Comparison of ENCODE assay signal across 30 cellular contexts in the genomic region with DNA sequence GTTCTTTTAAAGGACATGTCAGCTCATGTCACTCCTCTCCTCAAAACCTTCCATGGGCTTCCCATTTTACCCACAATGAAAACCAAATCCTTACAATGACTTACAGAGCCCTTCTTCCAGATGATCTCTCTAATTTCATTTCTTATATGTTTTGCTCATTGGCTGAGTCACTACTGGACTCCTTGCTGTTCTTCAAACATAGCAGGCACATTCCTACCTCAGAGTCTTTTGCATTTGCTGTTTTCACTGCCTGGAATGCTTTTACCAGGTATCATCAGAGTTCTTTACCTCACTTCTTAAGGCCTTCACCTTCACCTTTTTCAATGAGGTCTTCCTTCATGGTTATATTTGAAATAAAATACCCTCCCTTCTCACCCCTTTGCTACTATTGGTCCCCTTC. TPM values are rescaled to one million over a fixed set of nuclear protein-coding genes. Genes with fewer than 3 reads are reported as not detected.
DNase-seq lines count a peak whose midpoint lies in the region; ATAC-seq, FAIRE-seq and TF ChIP-seq lines count a peak whose summit lies in the region.
"Had no signal": no experiment of that assay in that cellular context is flagged by ENCODE, and none has a peak within 500 bp of the region (broad histone marks: within the 10 kb centered on the region; RNA-seq: fewer than 3 reads in every experiment).

No MANE protein-coding gene starts in this region.

- no peaks in the 10 kb centered on the region for H3K4me1 ChIP-seq in cardiac muscle cell (ENCODE audit: low read depth)
- H3K4me1 ChIP-seq in heart left ventricle = no peaks in the 10 kb centered on the region
- H3K4me1 ChIP-seq in astrocyte (ENCODE audit: insufficient read depth, low read length) = peaks cover 6% of the 10 kb centered on the region
- H3K4me1 ChIP-seq in iPS-18a (ENCODE audit: control insufficient read depth, low read depth, low read length) = peaks cover 11% of the 10 kb centered on the region
- H3K4me1 ChIP-seq: lower lobe of right lung, pancreas, right atrium auricular region, tibial artery had no signal

- H3K79me2 ChIP-seq in astrocyte (ENCODE audit: insufficient read depth, low read length) = no peaks in the 10 kb centered on the region

- H3K36me3 ChIP-seq in cardiac muscle cell (peaks cover 12% of the 10 kb centered on the region), heart left ventricle (peaks cover 0 to 8% (median 0%) of the 10 kb centered on the region in 9 donors), astrocyte (ENCODE audit: insufficient read depth, low read length) (peaks cover 7% of the 10 kb centered on the region), iPS-18a (ENCODE audit: control insufficient read depth, low read depth, low read length) (peaks cover 26% of the 10 kb centered on the region)
- H3K36me3 ChIP-seq: lower lobe of right lung, pancreas, right atrium auricular region had no signal

- peak overlapping the region; percentile 20 for H3K27ac ChIP-seq in cardiac muscle cell
- H3K27ac ChIP-seq in heart left ventricle = no peak overlapping the region
- H3K27ac ChIP-seq in astrocyte (ENCODE audit: low read depth, low read length) = no peak overlapping the region
- peak overlapping the region; percentile 36 for H3K27ac ChIP-seq in iPS-18a (ENCODE audit: low read length)
- H3K27ac ChIP-seq: dorsolateral prefrontal cortex, lower lobe of right lung, pancreas, right atrium auricular region, tibial artery, VCaP had no signal

- H3K4me3 ChIP-seq in cardiac muscle cell = no peak overlapping the region
- no peak overlapping the region for H3K4me3 ChIP-seq in heart left ventricle
- no peak overlapping the region for H3K4me3 ChIP-seq in astrocyte (ENCODE audit: insufficient read depth, low read depth, low read length)
- no peak overlapping the region for H3K4me3 ChIP-seq in iPS-18a (ENCODE audit: low read length)
- H3K4me3 ChIP-seq: dorsolateral prefrontal cortex, GM12878, lower lobe of right lung, pancreas, right atrium auricular region, tibial artery had no signal

- H3K27me3 ChIP-seq in cardiac muscle cell (no peaks in the 10 kb centered on the region), heart left ventricle (no peaks in the 10 kb centered on the region), astrocyte (ENCODE audit: insufficient read depth, low read length) (no peaks in the 10 kb centered on the region), iPS-18a (ENCODE audit: control insufficient read depth, insufficient read depth, low read length) (no peaks in the 10 kb centered on the region)
- H3K27me3 ChIP-seq: dorsolateral prefrontal cortex, pancreas, right atrium auricular region, tibial artery had no signal

- no peak overlapping the region for H3K4me2 ChIP-seq in astrocyte (ENCODE audit: low read length)

- H3K9ac ChIP-seq in astrocyte (ENCODE audit: low read length) (no peak overlapping the region), iPS-18a (ENCODE audit: low read length) (no peak overlapping the region)

- ATAC-seq in heart left ventricle = no peak
- ATAC-seq: activated T-cell treated with anti-CD3 and anti-CD28 coated beads, Interleukin-2, amount 50 U/mL, for 4 hours; GM12878; HepG2; lower lobe of right lung; pancreas had no signal

- FAIRE-seq in astrocyte (lab: Jason Lieb, UNC) = no peak
- FAIRE-seq: GM12878, HepG2, pancreas had no signal

- H3K4me3 Mint-ChIP-seq in astrocyte (ENCODE audit: unreplicated experiment) (no peak overlapping the region), type B pancreatic cell (no peak overlapping the region)
- H3K4me3 Mint-ChIP-seq in activated T-helper 2 cell treated with anti-CD3 and anti-CD28 coated beads, Interferon-gamma antibody, Interleukin-2, Interleukin-4, amounts not matched to agents 10 μg/mL and 5 μg/mL and 100 μg/mL, durations not matched to agents 14 hours and 24 hours and 36 hours (ENCODE audit: low read depth) = no peak overlapping the region
- H3K4me3 Mint-ChIP-seq: activated CD4-positive, alpha-beta T cell treated with anti-CD3 and anti-CD28 coated beads, Interleukin-2, amount 10 ng/mL, durations not matched to agents 24 days and 14 days; activated T-cell treated with anti-CD3 and anti-CD28 coated beads, Interleukin-2, amount 50 U/mL, for 4 hours; nephron had no signal

- H3K9me3 Mint-ChIP-seq in astrocyte (ENCODE audit: unreplicated experiment) (no peaks in the 10 kb centered on the region), type B pancreatic cell (peaks cover 4% of the 10 kb centered on the region)
- no peaks in the 10 kb centered on the region for H3K9me3 Mint-ChIP-seq in activated T-helper 2 cell treated with anti-CD3 and anti-CD28 coated beads, Interferon-gamma antibody, Interleukin-2, Interleukin-4, amounts not matched to agents 10 μg/mL and 5 μg/mL and 100 μg/mL, durations not matched to agents 14 hours and 24 hours and 36 hours
- H3K9me3 Mint-ChIP-seq: activated CD4-positive, alpha-beta T cell treated with anti-CD3 and anti-CD28 coated beads, Interleukin-2, amount 10 ng/mL, durations not matched to agents 24 days and 14 days; activated T-cell treated with anti-CD3 and anti-CD28 coated beads, Interleukin-2, amount 50 U/mL, for 4 hours; nephron had no signal

- no peak overlapping the region for H2AFZ ChIP-seq in astrocyte (ENCODE audit: low read depth, low read length)

- H3K9me3 ChIP-seq in cardiac muscle cell (ENCODE audit: low read depth) (no peaks in the 10 kb centered on the region), heart left ventricle (no peaks in the 10 kb centered on the region), astrocyte (ENCODE audit: insufficient read depth, low read depth, low read length) (no peaks in the 10 kb centered on the region), iPS-18a (ENCODE audit: control insufficient read depth, low read depth, low read length) (no peaks in the 10 kb centered on the region)
- H3K9me3 ChIP-seq: lower lobe of right lung, pancreas, right atrium auricular region, tibial artery had no signal

- peaks cover 8% of the 10 kb centered on the region for H3K4me1 Mint-ChIP-seq in astrocyte (ENCODE audit: low read depth, unreplicated experiment)
- peaks cover 3% of the 10 kb centered on the region for H3K4me1 Mint-ChIP-seq in type B pancreatic cell (ENCODE audit: unreplicated experiment)
- H3K4me1 Mint-ChIP-seq in activated T-helper 2 cell treated with anti-CD3 and anti-CD28 coated beads, Interferon-gamma antibody, Interleukin-2, Interleukin-4, amounts not matched to agents 10 μg/mL and 5 μg/mL and 100 μg/mL, durations not matched to agents 14 hours and 24 hours and 36 hours (ENCODE audit: low read depth) = no peaks in the 10 kb centered on the region
- H3K4me1 Mint-ChIP-seq: activated CD4-positive, alpha-beta T cell treated with anti-CD3 and anti-CD28 coated beads, Interleukin-2, amount 10 ng/mL, durations not matched to agents 24 days and 14 days; nephron had no signal

- DNase-seq in cardiac muscle cell (ENCODE audit: low read depth in 1 of 2, low spot score in 1 of 2) = no peak
- no peak for DNase-seq in heart left ventricle
- peak; percentile 16 for DNase-seq in astrocyte (ENCODE audit: low read depth)
- no peak for DNase-seq in type B pancreatic cell (ENCODE audit: extremely low spot score, unreplicated experiment)
- no peak for DNase-seq in activated T-helper 2 cell treated with anti-CD3 and anti-CD28 coated beads, Interferon-gamma antibody, Interleukin-2, Interleukin-4, amounts not matched to agents 10 μg/mL and 5 μg/mL and 100 μg/mL, durations not matched to agents 14 hours and 24 hours and 36 hours (ENCODE audit: low spot score)
- no peak for DNase-seq in cerebellum (ENCODE audit: low spot score)
- no peak for DNase-seq in T-helper 9 cell
- DNase-seq: 8988T; activated CD4-positive, alpha-beta T cell treated with anti-CD3 and anti-CD28 coated beads, Interleukin-2, amount 10 ng/mL, durations not matched to agents 24 days and 14 days; activated naive CD4-positive, alpha-beta T cell treated with Interleukin-2 at 50 U/mL for 16 hours; activated T-cell treated with anti-CD3 and anti-CD28 coated beads, Interleukin-2, amount 50 U/mL, for 4 hours; amygdala; central memory CD4-positive, alpha-beta T cell; dorsolateral prefrontal cortex; HCEC 1CT; kidney glomerular epithelial cell; lower lobe of right lung; NCI-H1048; NCI-H187; NCI-H526 treated with DMSO at 0.1 percent for 48 hours; pancreas; Right ventricle myocardium superior; stimulated activated CD4-positive, alpha-beta T cell treated with anti-CD3 and anti-CD28 coated beads, Interleukin-2, amount 100 ng/mL, for 24 hours; tibial artery had no signal

- no peak for TF ChIP-seq CTCF in cardiac muscle cell (IDR thresholded peaks at IDR 0.05; ENCODE audit: low read depth, low read length)
- TF ChIP-seq CTCF in heart left ventricle (IDR thresholded peaks at IDR 0.05) = no peak
- TF ChIP-seq CTCF in astrocyte (IDR thresholded peaks at IDR 0.05; ENCODE audit: insufficient read depth, low read depth, low read length) = no peak
- no peak for TF ChIP-seq CTCF in type B pancreatic cell (conservative IDR thresholded peaks at IDR 0.05)

- H3K36me3 Mint-ChIP-seq in astrocyte (ENCODE audit: low read depth, unreplicated experiment) (no peaks in the 10 kb centered on the region), type B pancreatic cell (peaks cover 16% of the 10 kb centered on the region)
- no peaks in the 10 kb centered on the region for H3K36me3 Mint-ChIP-seq in activated T-helper 2 cell treated with anti-CD3 and anti-CD28 coated beads, Interferon-gamma antibody, Interleukin-2, Interleukin-4, amounts not matched to agents 10 μg/mL and 5 μg/mL and 100 μg/mL, durations not matched to agents 14 hours and 24 hours and 36 hours (ENCODE audit: low read depth)

- H3K27ac Mint-ChIP-seq in astrocyte (ENCODE audit: unreplicated experiment) (peak overlapping the region; percentile 90), type B pancreatic cell (peak overlapping the region; percentile 24)
- no peak overlapping the region for H3K27ac Mint-ChIP-seq in activated T-helper 2 cell treated with anti-CD3 and anti-CD28 coated beads, Interferon-gamma antibody, Interleukin-2, Interleukin-4, amounts not matched to agents 10 μg/mL and 5 μg/mL and 100 μg/mL, durations not matched to agents 14 hours and 24 hours and 36 hours
- H3K27ac Mint-ChIP-seq: activated CD4-positive, alpha-beta T cell treated with anti-CD3 and anti-CD28 coated beads, Interleukin-2, amount 10 ng/mL, durations not matched to agents 24 days and 14 days; nephron had no signal

- no peaks in the 10 kb centered on the region for H3K27me3 Mint-ChIP-seq in astrocyte (ENCODE audit: low read depth, unreplicated experiment)
- H3K27me3 Mint-ChIP-seq in type B pancreatic cell = no peaks in the 10 kb centered on the region
- peaks cover 5% of the 10 kb centered on the region for H3K27me3 Mint-ChIP-seq in activated T-helper 2 cell treated with anti-CD3 and anti-CD28 coated beads, Interferon-gamma antibody, Interleukin-2, Interleukin-4, amounts not matched to agents 10 μg/mL and 5 μg/mL and 100 μg/mL, durations not matched to agents 14 hours and 24 hours and 36 hours (ENCODE audit: low read depth)
- H3K27me3 Mint-ChIP-seq: activated CD4-positive, alpha-beta T cell treated with anti-CD3 and anti-CD28 coated beads, Interleukin-2, amount 10 ng/mL, durations not matched to agents 24 days and 14 days had no signal

- H4K20me1 ChIP-seq in astrocyte (ENCODE audit: insufficient read depth, low read length) = no peaks in the 10 kb centered on the region

- intact Hi-C loops in heart left ventricle (cut with DNase I) = loop anchor here in 1 of 10 donors (10.0 kb wide), 1 partner anchor 86 kb away; no protein-coding TSS in a partner anchor
- intact Hi-C loops in activated T-helper 2 cell treated with anti-CD3 and anti-CD28 coated beads, Interferon-gamma antibody, Interleukin-2, Interleukin-4, amounts not matched to agents 10 μg/mL and 5 μg/mL and 100 μg/mL, durations not matched to agents 14 hours and 24 hours and 36 hours (cut with micrococcal nuclease) = no loop called here

- TF ChIP-seq POLR2A in heart left ventricle (IDR thresholded peaks at IDR 0.05) = no peak

RNA-seq across cellular contexts. Expression of gene NECTIN3, which starts 57.3 kb away (rescaled TPM):
- 18.2 and 22.8 TPM in 2 replicates for total RNA-seq in cardiac muscle cell
- 16.1 and 22.8 TPM in 2 replicates for polyA plus RNA-seq in cardiac muscle cell
- 10 to 100 TPM in 4 of 9 donors, 1 to 10 TPM in 5; 5.0 to 13.8 (median 9.3) TPM for total RNA-seq in heart left ventricle
- 1 to 10 TPM; 1.8 to 8.8 TPM for polyA plus RNA-seq in heart left ventricle
- total RNA-seq in astrocyte = 56.3 and 67.1 TPM in 2 replicates
- 56.1 and 57.3 TPM in 2 replicates for total RNA-seq in type B pancreatic cell (ENCODE audit: low replicate concordance)
- total RNA-seq in activated T-helper 2 cell treated with anti-CD3 and anti-CD28 coated beads, Interferon-gamma antibody, Interleukin-2, Interleukin-4, amounts not matched to agents 10 μg/mL and 5 μg/mL and 100 μg/mL, durations not matched to agents 14 hours and 24 hours and 36 hours = 2.2 and 2.6 TPM in 2 replicates
- total RNA-seq in cerebellum = 98.5 TPM
- polyA plus RNA-seq: GM12878 had no signal

Comparison
In these comparisons a context has a peak if more than half of its experiments do, and no peak if none do; other contexts are left out.
1. H3K27ac ChIP-seq: peak in cardiac muscle cell (single experiment) and iPS-18a (single experiment); none in heart left ventricle (0 of 12) and astrocyte (single experiment).